Comparison of ENCODE assay signal across 10 cellular contexts in genomic region chr2:196183172-196183473, GRCh38. TPM values are rescaled to one million over a fixed set of nuclear protein-coding genes. Genes with fewer than 3 reads are reported as not detected.
A peak's percentile ranks its signal among the peaks of the same experiment; 100 is the strongest.
DNase-seq lines count a peak whose midpoint lies in the region; ATAC-seq, FAIRE-seq and TF ChIP-seq lines count a peak whose summit lies in the region.
"Had no signal": no experiment of that assay in that cellular context is flagged by ENCODE, and none has a peak within 500 bp of the region (broad histone marks: within the 10 kb centered on the region; RNA-seq: fewer than 3 reads in every experiment).

No MANE protein-coding gene starts in this region.

- TF ChIP-seq EP300 in GM12878 (IDR thresholded peaks at IDR 0.05; ENCODE audit: borderline replicate concordance in 1 of 2, control insufficient read depth in 1 of 2, low read depth in 2 of 2, low read length in 2 of 2), result no peak

- H3K4me2 ChIP-seq in BLaER1 (peak overlapping the region; percentile 44), GM12878 (ENCODE audit: control insufficient read depth, insufficient read depth) (peak overlapping the region; percentile 47; the same call in 1 of the 2 replicates)

- TF ChIP-seq RAD21 in GM12878 (IDR thresholded peaks at IDR 0.05; ENCODE audit: insufficient read depth, low read depth, low read length), result no peak

- in situ Hi-C loops in GM12878 (cut with MboI), result no loop called here

- DNase-seq in GM12878 (ENCODE audit: low read depth, low spot score) (no peak), GDM1 (lab: John Stamatoyannopoulos, UW) (no peak), right cardiac atrium (no peak), testis (no peak)
- DNase-seq in activated effector memory CD4-positive, alpha-beta T cell treated with Interleukin-2 at 50 U/mL for 16 hours, result no peak
- DNase-seq: HCEC 1CT, T1000 had no signal

- 2% methylated on average over 3 of the region's 3 CpGs for WGBS in GM12878 (ENCODE audit: insufficient coverage, insufficient replicate concordance, low lambda C conversion rate, missing lambda C conversion rate)
- WGBS in right cardiac atrium, result 91% methylated on average over 3 of the region's 3 CpGs
- 75 to 93% methylated on average over 3 of the region's 3 CpGs for WGBS in testis, 2 donors

- H3K27me3 ChIP-seq in BLaER1 (no peaks in the 10 kb centered on the region), GM12878 (replicated peaks in 1 of 2; ENCODE audit: control insufficient read depth in 2 of 2, insufficient read depth in 2 of 2, low read length in 1 of 2) (no peaks in the 10 kb centered on the region), right cardiac atrium (ENCODE audit: control insufficient read depth, insufficient read depth) (no peaks in the 10 kb centered on the region), testis (no peaks in the 10 kb centered on the region)

- H4K20me1 ChIP-seq in BLaER1 (no peaks in the 10 kb centered on the region), GM12878 (ENCODE audit: control insufficient read depth, insufficient read depth) (no peaks in the 10 kb centered on the region)

- RAD21 ChIA-PET in GM12878 (lab: Charles Lee; ENCODE audit: unreplicated experiment), result interaction anchor here (0.8 to 6.3 kb wide), 32 partner anchors 12 to 154 kb away, joined by 3 to 65 read pairs (median 7); partner anchors contain the start of gene STK17B

- peak overlapping the region; percentile 54; the same call in 1 of the 2 replicates for H3K27ac ChIP-seq in BLaER1
- H3K27ac ChIP-seq in GM12878 (ENCODE audit: control insufficient read depth, insufficient read depth), result peak overlapping the region; percentile 42
- H3K27ac ChIP-seq in right cardiac atrium (ENCODE audit: low read length), result no peak overlapping the region
- H3K27ac ChIP-seq in testis, result no peak overlapping the region

- H3K4me3 ChIP-seq in BLaER1 (no peak overlapping the region), GM12878 (no peak overlapping the region), right cardiac atrium (ENCODE audit: low read length) (no peak overlapping the region), testis (no peak overlapping the region)

- POLR2A ChIA-PET in GM12878 (lab: Charles Lee), result interaction anchor here (0.9 to 4.0 kb wide), 24 partner anchors 8 to 102 kb away, joined by 3 to 24 read pairs (median 5); no protein-coding TSS in a partner anchor

- no peak for FAIRE-seq in GM12878 (lab: Jason Lieb, UNC)

- H2AFZ ChIP-seq in GM12878 (ENCODE audit: control insufficient read depth, low read depth, low read length), result peak overlapping the region; percentile 75

- intact Hi-C loops in GM12878 (cut with micrococcal nuclease; ENCODE audit: unreplicated experiment) (no loop called here), right cardiac atrium (cut with DNase I) (no loop called here), testis (cut with DNase I; ENCODE audit: low total_unique reads) (no loop called here)

- no TSS peak for BruUV-seq in GM12878 (replicated peaks; lab: Mats Ljungman, UMichigan)

- H3K36me3 ChIP-seq in BLaER1 (no peaks in the 10 kb centered on the region), GM12878 (ENCODE audit: control insufficient read depth in 2 of 2, insufficient read depth in 2 of 2, low read length in 1 of 2) (no peaks in the 10 kb centered on the region), testis (ENCODE audit: low read depth, missing control alignments) (no peaks in the 10 kb centered on the region)

- no peaks in the 10 kb centered on the region for H3K79me2 ChIP-seq in GM12878 (ENCODE audit: control insufficient read depth, insufficient read depth, low read length)

- TF ChIP-seq CTCF in GM12878 (IDR thresholded peaks at IDR 0.05 in 2 of 3, conservative IDR thresholded peaks at IDR 0.05 in 1 of 3; ENCODE audit: control insufficient read depth in 2 of 3, extremely low read depth in 1 of 3, insufficient read depth in 1 of 3, low read depth in 3 of 3, low read length in 3 of 3) (no peak), testis (IDR thresholded peaks at IDR 0.05) (no peak)

- H3K9me3 ChIP-seq in BLaER1 (peaks cover 3% of the 10 kb centered on the region; the same call in 1 of the 2 replicates), GM12878 (replicated peaks; ENCODE audit: control insufficient read depth, insufficient read depth, low read length) (no peaks in the 10 kb centered on the region), right cardiac atrium (ENCODE audit: control insufficient read depth, low read length) (no peaks in the 10 kb centered on the region), testis (no peaks in the 10 kb centered on the region)

- H3K4me1 ChIP-seq in BLaER1 (peaks cover 49% of the 10 kb centered on the region), GM12878 (ENCODE audit: control insufficient read depth, insufficient read depth, low read length) (peaks cover 25% of the 10 kb centered on the region), right cardiac atrium (ENCODE audit: control insufficient read depth, insufficient read depth, low read length) (no peaks in the 10 kb centered on the region), testis (no peaks in the 10 kb centered on the region)

- SMC1A ChIA-PET in GM12878 (lab: Charles Lee; ENCODE audit: uncharacterized antibody, unreplicated experiment), result interaction anchor here (0.6 to 6.0 kb wide), 27 partner anchors 9 to 197 kb away, joined by 3 to 143 read pairs (median 8); partner anchors contain the start of gene STK17B

- no peak overlapping the region for H3K9ac ChIP-seq in BLaER1
- no peak overlapping the region; the same call in 1 of the 2 replicates for H3K9ac ChIP-seq in GM12878 (ENCODE audit: control insufficient read depth, insufficient read depth, low read length)

- ATAC-seq in GM19372 (IDR thresholded peaks at IDR 0.05; ENCODE audit: low read depth, unreplicated experiment) (peak; percentile 21), HG03571 (IDR thresholded peaks at IDR 0.05; ENCODE audit: unreplicated experiment) (peak; percentile 6), GM12878 (no peak), right cardiac atrium (no peak)

- no peak for TF ChIP-seq POLR2A in GM12878 (IDR thresholded peaks at IDR 0.05; ENCODE audit: low read depth, low read length)
- TF ChIP-seq POLR2A in testis (IDR thresholded peaks at IDR 0.05), result no peak

- CTCF ChIA-PET in GM12878 (lab: Yijun Ruan, JAX), result interaction anchor here (0.6 to 3.5 kb wide), 19 partner anchors 9 to 107 kb away, joined by 3 to 20 read pairs (median 4); partner anchors contain the start of gene STK17B

TF ChIP-seq in GM12878, 131 proteins besides CTCF, POLR2A, EP300 and RAD21:
- TF ChIP-seq MEF2A (IDR thresholded peaks at IDR 0.05; ENCODE audit: insufficient read depth, low read depth, low read length) (no peak), ZNF592 (IDR thresholded peaks at IDR 0.05) (no peak), TCF7 (IDR thresholded peaks at IDR 0.05; ENCODE audit: borderline replicate concordance) (no peak), NR2F1 (conservative IDR thresholded peaks at IDR 0.05) (0 out of 2 replicates have a peak, but pooled peaks have one; percentile 3)

RNA-seq across cellular contexts. Expression of gene STK17B, which starts 11.7 kb away (rescaled TPM):
- 287 and 297 TPM in 2 replicates for total RNA-seq in GM12878 (2013; cell fraction: nucleolus; rRNA removed)
- total RNA-seq in GM12878 (2014; rRNA removed) (79.5 and 93.8 TPM in 2 replicates), GM12878 (2014; rRNA removed; fragmentation: Illumina TruSeq; extraction: Trizol) (108 and 112 TPM in 2 replicates), GM12878 (2021) (73.3 and 74.2 TPM in 2 replicates), right cardiac atrium (1 to 10 TPM; 6.9 to 8.1 (median 7.2) TPM), testis (10 to 100 TPM; 10.4 to 10.6 TPM)
- polyA plus RNA-seq in GM12878 (2011; ENCODE audit: low read depth), result 16.7 TPM
- polyA plus RNA-seq in GM12878 (2011; rRNA removed) (78.5 and 140 TPM in 2 replicates), GM12878 (2014; fragmentation: Illumina TruSeq; extraction: Trizol) (55.3 and 75.5 TPM in 2 replicates), GM12878 (2014; fragmentation: Nextera tagmentation; extraction: Ambion mirVana) (10 to 100 TPM; 21.2 to 28.2 TPM), GM12878 (2014; rRNA removed) (27.6 and 35.5 TPM in 2 replicates), GM12878 (2016; fragmentation: Nextera tagmentation; extraction: Ambion mirVana) (10 to 100 TPM; 46.2 to 52.1 TPM), right cardiac atrium (3.7 TPM), testis (ENCODE audit: insufficient read depth, low read depth, low replicate concordance) (18.1 TPM)
- 21.6 and 28.7 TPM in 2 replicates for polyA plus RNA-seq in GM12878 (2011; cell fraction: cytosol; rRNA removed)
- polyA plus RNA-seq in GM12878 (2011; cell fraction: nucleus; rRNA removed), result 22.5 and 24.8 TPM in 2 replicates
- polyA plus RNA-seq in GM12878 (2012), result 34.8 and 37.2 TPM in 2 replicates
- polyA minus RNA-seq in GM12878 (2011; rRNA and poly(A)+ RNA removed), result 64.3 and 113 TPM in 2 replicates
- 42.9 and 44.6 TPM in 2 replicates for polyA minus RNA-seq in GM12878 (2011; cell fraction: cytosol; rRNA and poly(A)+ RNA removed)
- 38.0 and 57.0 TPM in 2 replicates for polyA minus RNA-seq in GM12878 (2011; cell fraction: nucleus; rRNA and poly(A)+ RNA removed)

Comparison
In these comparisons a context has a peak if more than half of its experiments do, and no peak if none do; other contexts are left out.
1. H3K27ac ChIP-seq: peak in BLaER1 (single experiment) and GM12878 (single experiment); none in right cardiac atrium (single experiment) and testis (0 of 2).
2. ATAC-seq: peak in GM19372 (single experiment) and HG03571 (single experiment); none in GM12878 (single experiment) and right cardiac atrium (0 of 2).
3. RNA of gene STK17B, which starts 11.7 kb away (total RNA-seq): 73.3 to 297 TPM in GM12878; 10.4 to 10.6 TPM in testis and 6.9 to 8.1 TPM in right cardiac atrium; every median in the first group is over 4 times any median in the second.